Comparison of ENCODE assay signal across 1 cellular context in genomic region chr20:47561603-47562583, GRCh38.
TF ChIP-seq lines count a peak whose summit lies in the region.

No MANE protein-coding gene starts in this region.

TF ChIP-seq in WTC11, 78 proteins besides CTCF, POLR2A, EP300 and RAD21 (continued from another document):
- TF ChIP-seq ZNF532 (CRISPR knock-in tag; IDR thresholded peaks at IDR 0.05; ENCODE audit: borderline replicate concordance) (no peak), ZBTB21 (CRISPR knock-in tag; IDR thresholded peaks at IDR 0.05; ENCODE audit: borderline replicate concordance) (no peak), PRRX2 (CRISPR knock-in tag; IDR thresholded peaks at IDR 0.05) (no peak), ATF6 (CRISPR knock-in tag; IDR thresholded peaks at IDR 0.05) (no peak)
